1 cellular context compared by ENCODE assay signal in the genomic region with DNA sequence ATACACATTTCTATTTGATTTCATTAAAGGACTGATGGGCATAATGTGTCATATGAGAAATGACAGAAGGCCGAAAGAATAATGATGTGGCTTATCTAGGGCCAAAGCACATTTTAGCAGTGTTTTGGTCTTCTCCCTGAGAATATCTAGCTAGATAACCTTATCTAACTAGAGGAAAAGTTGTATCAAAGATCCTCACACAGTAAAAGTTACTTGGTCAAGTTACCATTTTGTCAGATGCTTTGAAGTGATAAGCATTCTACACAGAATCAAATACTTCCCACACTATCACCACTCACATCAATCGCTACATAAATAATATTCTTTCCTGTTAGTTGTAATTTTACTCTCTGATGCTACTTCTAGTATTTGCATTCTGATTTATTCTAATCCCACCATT.
TF ChIP-seq lines count a peak whose summit lies in the region.

No MANE protein-coding gene starts in this region.

TF ChIP-seq in K562, 482 proteins besides CTCF, POLR2A, EP300 and RAD21 (continued from another document):
- TF ChIP-seq NBN (IDR thresholded peaks at IDR 0.05; ENCODE audit: low read depth) (no peak), CBFA2T3 (IDR thresholded peaks at IDR 0.05) (peak; percentile 59), CBX8 (IDR thresholded peaks at IDR 0.05; ENCODE audit: borderline replicate concordance, extremely low read depth, low read depth, low read length, poor library complexity, severe bottlenecking) (no peak), ZNF511 (CRISPR knock-in tag; IDR thresholded peaks at IDR 0.05) (no peak), HOXB6 (CRISPR knock-in tag; IDR thresholded peaks at IDR 0.05; ENCODE audit: borderline replicate concordance) (no peak), RHOXF2B (CRISPR knock-in tag; conservative IDR thresholded peaks at IDR 0.05) (no peak), CTBP1 (IDR thresholded peaks at IDR 0.05; ENCODE audit: borderline replicate concordance) (no peak), MEIS2 (IDR thresholded peaks at IDR 0.05; ENCODE audit: partially characterized antibody) (peak; percentile 35), HMBOX1 (IDR thresholded peaks at IDR 0.05) (peak; percentile 87), RNF2 (IDR thresholded peaks at IDR 0.05) (no peak)
- TF ChIP-seq, protein P1, sequence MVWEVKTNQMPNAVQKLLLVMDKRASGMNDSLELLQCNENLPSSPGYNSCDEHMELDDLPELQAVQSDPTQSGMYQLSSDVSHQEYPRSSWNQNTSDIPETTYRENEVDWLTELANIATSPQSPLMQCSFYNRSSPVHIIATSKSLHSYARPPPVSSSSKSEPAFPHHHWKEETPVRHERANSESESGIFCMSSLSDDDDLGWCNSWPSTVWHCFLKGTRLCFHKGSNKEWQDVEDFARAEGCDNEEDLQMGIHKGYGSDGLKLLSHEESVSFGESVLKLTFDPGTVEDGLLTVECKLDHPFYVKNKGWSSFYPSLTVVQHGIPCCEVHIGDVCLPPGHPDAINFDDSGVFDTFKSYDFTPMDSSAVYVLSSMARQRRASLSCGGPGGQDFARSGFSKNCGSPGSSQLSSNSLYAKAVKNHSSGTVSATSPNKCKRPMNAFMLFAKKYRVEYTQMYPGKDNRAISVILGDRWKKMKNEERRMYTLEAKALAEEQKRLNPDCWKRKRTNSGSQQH (CRISPR knock-in tag; IDR thresholded peaks at IDR 0.05) = no peak
TF ChIP-seq in K562: peak in this region for 10.
